2 cellular contexts compared by ENCODE assay signal in the genomic region with DNA sequence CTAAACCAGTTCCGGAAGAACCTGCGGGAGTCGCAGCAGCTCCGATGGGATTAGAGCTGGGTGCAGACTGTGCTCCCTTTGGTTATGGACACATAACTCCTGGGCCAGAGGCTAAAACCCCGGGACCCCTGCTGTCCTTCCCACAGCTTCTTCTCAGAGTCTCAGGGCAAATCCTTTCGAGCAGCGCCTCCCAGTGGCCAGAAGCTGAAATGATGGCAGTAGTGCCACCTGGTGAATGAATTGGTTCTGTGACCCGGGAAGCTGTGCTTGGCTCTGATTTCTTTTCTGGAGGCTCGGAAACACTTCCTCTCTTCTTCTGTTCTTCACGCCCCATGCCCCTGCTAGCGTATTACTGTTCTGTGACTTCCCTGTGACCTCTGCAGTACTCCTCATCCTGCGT.
TF ChIP-seq lines count a peak whose summit lies in the region.

No MANE protein-coding gene starts in this region.

TF ChIP-seq in SK-N-SH, 30 proteins besides CTCF, POLR2A, EP300 and RAD21:
- peak; percentile 78 for TF ChIP-seq SMC3 (IDR thresholded peaks at IDR 0.05; ENCODE audit: low read depth, low read length)

TF ChIP-seq in HepG2, 621 proteins besides CTCF, POLR2A, EP300 and RAD21:
- TF ChIP-seq STAG1 (CRISPR knock-in tag; IDR thresholded peaks at IDR 0.05) (peak; percentile 49; the same call in 1 of the 2 replicates), SMC3 (IDR thresholded peaks at IDR 0.05; ENCODE audit: low read length) (peak; percentile 49)
TF ChIP-seq in HepG2: peak in this region for 2; not testable (repeated sequence) for 619.
